In genomic region chr2:174522553-174522952, GRCh38 we compare ENCODE assay signal across 8 cellular contexts. TPM values are rescaled to one million over a fixed set of nuclear protein-coding genes. Genes with fewer than 3 reads are reported as not detected.
DNase-seq lines count a peak whose midpoint lies in the region; ATAC-seq and TF ChIP-seq lines count a peak whose summit lies in the region.

No MANE protein-coding gene starts in this region.

- H3K4me3 ChIP-seq in heart right ventricle: no peak overlapping the region
- H3K4me3 ChIP-seq in HAP-1: no peak overlapping the region

- ATAC-seq in Right ventricle myocardium inferior (peak; percentile 23), heart right ventricle (peak in 3 of 8 donors; percentile 27 to 58 (median 34))

- peaks cover 0 to 26% (median 0%) of the 10 kb centered on the region in 9 donors for H3K4me1 ChIP-seq in heart right ventricle
- H3K4me1 ChIP-seq in HAP-1: no peaks in the 10 kb centered on the region

- 17 to 36% methylated on average over 3 of the region's 3 CpGs for WGBS in heart right ventricle, 2 donors

- H3K9me3 ChIP-seq in heart right ventricle (peaks cover 0 to 3% (median 0%) of the 10 kb centered on the region in 11 donors), HAP-1 (no peaks in the 10 kb centered on the region; the same call in 1 of the 2 replicates)

- H3K27me3 ChIP-seq in heart right ventricle (peaks cover 0 to 6% (median 0%) of the 10 kb centered on the region in 7 donors), HAP-1 (ENCODE audit: low read depth) (peaks cover 9% of the 10 kb centered on the region)

- TF ChIP-seq CTCF in heart right ventricle (IDR thresholded peaks at IDR 0.05): peak in 7 of 9 donors; percentile 23 to 58 (median 46)

- in situ Hi-C loops in HAP-1 (cut with MboI; ENCODE audit: low sequenced_read_pairs): no loop called here

- H3K36me3 ChIP-seq in heart right ventricle: no peaks in the 10 kb centered on the region
- no peaks in the 10 kb centered on the region for H3K36me3 ChIP-seq in HAP-1 (replicated peaks)

- H3K27ac ChIP-seq in heart right ventricle: peak overlapping the region in 1 of 10 donors; percentile 82

- DNase-seq in Right ventricle myocardium inferior (ENCODE audit: missing footprints) (no peak), cardiac septum (ENCODE audit: low spot score) (no peak), SIG-M5 (lab: John Stamatoyannopoulos, UW) (peak; percentile 14), heart right ventricle (no peak), HAP-1 (ENCODE audit: low spot score in 2 of 2) (no peak), amniotic stem cell (lab: John Stamatoyannopoulos, UW) (no peak)
- DNase-seq in stimulated activated naive CD4-positive, alpha-beta T cell treated with Interleukin-2 at 50 U/mL for 16 hours (lab: John Stamatoyannopoulos, UW): no peak
- DNase-seq in activated naive CD4-positive, alpha-beta T cell treated with anti-CD3 and anti-CD28 coated beads, Interleukin-2, amount 50 U/mL, for 16 hours: no peak

- intact Hi-C loops in Right ventricle myocardium inferior (cut with DNase I): loop anchor here (5.0 kb wide), 1 partner anchor 60 kb away; no protein-coding TSS in a partner anchor
- intact Hi-C loops in cardiac septum (cut with DNase I): loop anchor here (5.0 kb wide), 1 partner anchor 55 kb away; no protein-coding TSS in a partner anchor
- intact Hi-C loops in heart right ventricle (cut with DNase I): loop anchor here in 8 of 10 donors (2.0 to 10.0 kb wide), 4 partner anchors 58 to 60 kb away; no protein-coding TSS in a partner anchor

RNA-seq across cellular contexts. Expression of gene GPR155, which starts 35.7 kb away (rescaled TPM):
- total RNA-seq in Right ventricle myocardium inferior: 14.0 TPM
- total RNA-seq in cardiac septum: 10.9 TPM
- total RNA-seq in heart right ventricle: 10 to 100 TPM; 10.7 to 17.9 (median 14.6) TPM
- 1 to 10 TPM; 2.3 to 4.8 TPM for polyA plus RNA-seq in heart right ventricle
